Comparison of ENCODE assay signal across 21 cellular contexts in genomic region chr14:52690983-52691760, GRCh38. TPM values are rescaled to one million over a fixed set of nuclear protein-coding genes. Genes with fewer than 3 reads are reported as not detected.
DNase-seq lines count a peak whose midpoint lies in the region; ATAC-seq and TF ChIP-seq lines count a peak whose summit lies in the region.
"Had no signal": no experiment of that assay in that cellular context is flagged by ENCODE, and none has a peak within 500 bp of the region (broad histone marks: within the 10 kb centered on the region; RNA-seq: fewer than 3 reads in every experiment).

No MANE protein-coding gene starts in this region.

- no peak overlapping the region for H3K4me3 ChIP-seq in GM23248
- H3K4me3 ChIP-seq in foreskin fibroblast (ENCODE audit: low read depth in 1 of 2, low read length in 2 of 2): no peak overlapping the region
- H3K4me3 ChIP-seq: ascending aorta, colonic mucosa, heart left ventricle, sigmoid colon, thyroid gland had no signal

- in situ Hi-C loops in GM23248 (cut with MboI): no loop called here

- WGBS in GM23248 (ENCODE audit: low coverage in 1 of 2, low lambda C conversion rate in 2 of 2, missing lambda C conversion rate in 2 of 2), 2 experiments: 92 to 93% methylated on average over 7 of the region's 7 CpGs

- H3K9me2 ChIP-seq in GM23248 (ENCODE audit: insufficient read depth): no peaks in the 10 kb centered on the region

- POLR2A ChIA-PET in T-cell (lab: Charles Lee): interaction anchor here in 1 of 2 donors (0.6 kb wide), 1 partner anchor 92 kb away, joined by 3 read pairs; no protein-coding TSS in a partner anchor

- no peak for ATAC-seq in T-cell (replicated peaks in 1 of 4)
- peak; percentile 45 for ATAC-seq in esophagus mucosa
- ATAC-seq in HG03565 (IDR thresholded peaks at IDR 0.05; ENCODE audit: unreplicated experiment): no peak
- ATAC-seq: heart left ventricle had no signal

- H3K9me3 Mint-ChIP-seq in T-cell: no peaks in the 10 kb centered on the region
- H3K9me3 Mint-ChIP-seq: T-helper 1 cell treated with Interleukin-12 subunit alpha and Interleukin-12 subunit beta and Interleukin-4 antibody, amounts not matched to agents 30 μg/mL and 1 μg/mL, for 36 hours had no signal

- H3F3A ChIP-seq in GM23248 (ENCODE audit: insufficient read depth): peaks cover 18% of the 10 kb centered on the region; the same call in 1 of the 2 replicates

- H3K27me3 ChIP-seq in GM23248 (replicated peaks; ENCODE audit: insufficient read depth): no peaks in the 10 kb centered on the region
- H3K27me3 ChIP-seq: ascending aorta, colonic mucosa, heart left ventricle, sigmoid colon, thyroid gland had no signal

- H3K27me3 Mint-ChIP-seq in T-cell: no peaks in the 10 kb centered on the region

- no peak overlapping the region for H3K9ac ChIP-seq in GM23248

- H3K4me1 ChIP-seq in GM23248 (ENCODE audit: insufficient read depth): peaks cover 25% of the 10 kb centered on the region
- H3K4me1 ChIP-seq: colonic mucosa had no signal

- CTCF ChIA-PET in T-cell (lab: Charles Lee): no interaction called here

- peak overlapping the region in 2 of 3 donors; percentile 13 to 98 for H3K4me3 Mint-ChIP-seq in T-cell

- no peak overlapping the region for H3K27ac ChIP-seq in GM23248
- H3K27ac ChIP-seq: 22Rv1, ascending aorta, C4-2B, colonic mucosa, heart left ventricle, sigmoid colon had no signal

- peaks cover 8% of the 10 kb centered on the region for H3K36me3 Mint-ChIP-seq in T-cell

- H3K27ac Mint-ChIP-seq in T-cell: no peak overlapping the region
- H3K27ac Mint-ChIP-seq: T-helper 1 cell treated with Interleukin-12 subunit alpha and Interleukin-12 subunit beta and Interleukin-4 antibody, amounts not matched to agents 30 μg/mL and 1 μg/mL, for 36 hours had no signal

- no peak overlapping the region for H2AFZ ChIP-seq in GM23248

- no peaks in the 10 kb centered on the region for H3K36me3 ChIP-seq in GM23248 (ENCODE audit: low read depth)
- H3K36me3 ChIP-seq: ascending aorta, colonic mucosa, heart left ventricle, sigmoid colon, thyroid gland had no signal

- peaks cover 91% of the 10 kb centered on the region for H3K79me2 ChIP-seq in GM23248 (ENCODE audit: insufficient read depth)

- no peaks in the 10 kb centered on the region for H3K9me3 ChIP-seq in GM23248 (ENCODE audit: low read depth)
- H3K9me3 ChIP-seq: ascending aorta, colonic mucosa, heart left ventricle, sigmoid colon, thyroid gland had no signal

- peak; percentile 19 for DNase-seq in NCI-H2029 treated with DMSO at 0.1 percent for 48 hours (lab: John Stamatoyannopoulos, UW)
- no peak for DNase-seq in NCI-H2029 (lab: John Stamatoyannopoulos, UW)
- no peak for DNase-seq in GM23248
- no peak for DNase-seq in T-cell
- DNase-seq in foreskin fibroblast: no peak
- no peak for DNase-seq in hypothalamus (lab: John Stamatoyannopoulos, UW)
- DNase-seq: activated T-cell treated with anti-CD3 and anti-CD28 coated beads, Interleukin-2, amount 50 U/mL, for 48 hours; colonic mucosa; erythroblast; heart left ventricle; NCI-H187 treated with DMSO at 0.1 percent for 48 hours; NCI-H524 treated with DMSO at 0.1 percent for 48 hours; Right ventricle myocardium superior; sigmoid colon had no signal

- H3K4me1 Mint-ChIP-seq in T-cell: peaks cover 80 to 85% (median 81%) of the 10 kb centered on the region in 3 donors

- peaks cover 6% of the 10 kb centered on the region; the same call in 1 of the 2 replicates for H4K20me1 ChIP-seq in GM23248 (ENCODE audit: insufficient read depth)

- H3K4me2 ChIP-seq in GM23248 (ENCODE audit: unreplicated experiment): peak overlapping the region; percentile 43

- TF ChIP-seq CTCF in foreskin fibroblast (IDR thresholded peaks at IDR 0.05; ENCODE audit: low read depth, low read length): no peak

RNA-seq across cellular contexts. Expression of gene ERO1A, which starts 4.2 kb away (rescaled TPM):
- total RNA-seq in GM23248 (2014; rRNA removed; shearing (Covaris generic)): 82.7 and 91.1 TPM in 2 replicates
- polyA plus RNA-seq in GM23248 (2016; fragmentation: Nextera tagmentation; extraction: Ambion mirVana): 45.1 and 48.6 TPM in 2 replicates
- total RNA-seq in T-cell (10 to 100 TPM; 62.7 to 97.3 (median 91.3) TPM), esophagus mucosa (271 TPM)

RNA-seq across cellular contexts. Expression of gene PSMC6, which starts 15.8 kb away (rescaled TPM):
- total RNA-seq in GM23248 (2014; rRNA removed; shearing (Covaris generic)): 68.3 and 108 TPM in 2 replicates
- polyA plus RNA-seq in GM23248 (2016; fragmentation: Nextera tagmentation; extraction: Ambion mirVana): 92.4 and 98.8 TPM in 2 replicates
- total RNA-seq in T-cell: 100 to 1,000 TPM in 2 of 5 donors, 10 to 100 TPM in 3; 71.4 to 103 (median 74.9) TPM
- 66.8 TPM for total RNA-seq in esophagus mucosa

RNA-seq across cellular contexts. Expression of gene STYX, which starts 38.8 kb away (rescaled TPM):
- 19.3 and 20.1 TPM in 2 replicates for total RNA-seq in GM23248 (2014; rRNA removed; shearing (Covaris generic))
- 21.7 and 23.0 TPM in 2 replicates for polyA plus RNA-seq in GM23248 (2016; fragmentation: Nextera tagmentation; extraction: Ambion mirVana)
- total RNA-seq in T-cell: 10 to 100 TPM; 29.6 to 40.0 (median 36.9) TPM
- total RNA-seq in esophagus mucosa: 13.7 TPM
